ENCODE assay signal across 13 cellular contexts in genomic region chr14:81427348-81428058, GRCh38. TPM values are rescaled to one million over a fixed set of nuclear protein-coding genes. Genes with fewer than 3 reads are reported as not detected.
A peak's percentile ranks its signal among the peaks of the same experiment; 100 is the strongest.
DNase-seq lines count a peak whose midpoint lies in the region; ATAC-seq and TF ChIP-seq lines count a peak whose summit lies in the region.
"Had no signal": no experiment of that assay in that cellular context is flagged by ENCODE, and none has a peak within 500 bp of the region (broad histone marks: within the 10 kb centered on the region; RNA-seq: fewer than 3 reads in every experiment).

No MANE protein-coding gene starts in this region.

- intact Hi-C loops in colonic mucosa (cut with DNase I), result no loop called here

- H3K36me3 ChIP-seq in CD8-positive, alpha-beta memory T cell (ENCODE audit: insufficient read depth, low read length), result no peaks in the 10 kb centered on the region
- H3K36me3 ChIP-seq in colonic mucosa (no peaks in the 10 kb centered on the region), lung (ENCODE audit: control insufficient read depth in 2 of 2, insufficient read depth in 2 of 2, low read length in 2 of 2) (no peaks in the 10 kb centered on the region)

- no peak for DNase-seq in CD8-positive, alpha-beta memory T cell
- DNase-seq in NCI-H2171 (lab: John Stamatoyannopoulos, UW) (peak; percentile 20), colonic mucosa (peak; percentile 31), lung (ENCODE audit: low spot score) (no peak), kidney glomerular epithelial cell (lab: John Stamatoyannopoulos, UW) (no peak), GM03348 (ENCODE audit: low spot score) (no peak)
- no peak for DNase-seq in activated CD4-positive, CD25-positive, alpha-beta regulatory T cell treated with anti-CD3 and anti-CD28 coated beads, Interleukin-2, amount 50 U/mL, for 72 hours
- DNase-seq: NCI-H1694, T-helper 2 cell had no signal

- no peak overlapping the region for H3K4me3 ChIP-seq in CD8-positive, alpha-beta memory T cell (ENCODE audit: low read length)
- H3K4me3 ChIP-seq in colonic mucosa, result no peak overlapping the region
- no peak overlapping the region for H3K4me3 ChIP-seq in lung

- no peaks in the 10 kb centered on the region for H3K4me1 Mint-ChIP-seq in CD8-positive, alpha-beta memory T cell

- H3K9me3 Mint-ChIP-seq in CD8-positive, alpha-beta memory T cell, result no peaks in the 10 kb centered on the region
- H3K9me3 Mint-ChIP-seq: activated T-helper 2 cell treated with anti-CD3 and anti-CD28 coated beads, Interferon-gamma antibody, Interleukin-2, Interleukin-4, amounts not matched to agents 10 μg/mL and 5 μg/mL and 100 μg/mL, durations not matched to agents 14 hours and 24 hours and 36 hours had no signal

- 18 to 30% methylated on average over 8 of the region's 8 CpGs for WGBS in lung, 2 donors

- no peaks in the 10 kb centered on the region for H3K9me3 ChIP-seq in CD8-positive, alpha-beta memory T cell (ENCODE audit: low read length)
- H3K9me3 ChIP-seq in colonic mucosa (no peaks in the 10 kb centered on the region), lung (ENCODE audit: control insufficient read depth in 2 of 2, insufficient read depth in 1 of 2, low read length in 1 of 2) (no peaks in the 10 kb centered on the region)

- CTCF ChIA-PET in CD8-positive, alpha-beta memory T cell (lab: Charles Lee), result no interaction called here

- peak overlapping the region; percentile 33 for H3K27ac ChIP-seq in CD8-positive, alpha-beta memory T cell (ENCODE audit: low read depth, low read length)
- H3K27ac ChIP-seq in colonic mucosa (no peak overlapping the region), lung (ENCODE audit: low read depth in 1 of 2, low read length in 1 of 2) (peak overlapping the region in 1 of 2 donors; percentile 31)

- ATAC-seq in lung (ENCODE audit: insufficient read depth, low FRiP score) (peak; percentile 46), HG02870 (IDR thresholded peaks at IDR 0.05; ENCODE audit: unreplicated experiment) (no peak)

- TF ChIP-seq CTCF in colonic mucosa (IDR thresholded peaks at IDR 0.05) (no peak), lung (IDR thresholded peaks at IDR 0.05; ENCODE audit: control extremely low read depth, extremely low read depth) (no peak)

- H3K4me3 Mint-ChIP-seq in CD8-positive, alpha-beta memory T cell, result no peak overlapping the region

- no peaks in the 10 kb centered on the region for H3K36me3 Mint-ChIP-seq in CD8-positive, alpha-beta memory T cell

- POLR2A ChIA-PET in CD8-positive, alpha-beta memory T cell (lab: Charles Lee), result no interaction called here

- H3K9ac ChIP-seq in colonic mucosa (ENCODE audit: low read depth in 2 of 2, low read length in 2 of 2), result no peak overlapping the region

- H3K27me3 Mint-ChIP-seq in CD8-positive, alpha-beta memory T cell, result peaks cover 22 to 44% of the 10 kb centered on the region in 2 donors
- H3K27me3 Mint-ChIP-seq: progenitor cell of endocrine pancreas had no signal

- no peak overlapping the region for H3K27ac Mint-ChIP-seq in CD8-positive, alpha-beta memory T cell
- H3K27ac Mint-ChIP-seq: activated T-helper 2 cell treated with anti-CD3 and anti-CD28 coated beads, Interferon-gamma antibody, Interleukin-2, Interleukin-4, amounts not matched to agents 10 μg/mL and 5 μg/mL and 100 μg/mL, durations not matched to agents 14 hours and 24 hours and 36 hours; progenitor cell of endocrine pancreas had no signal

- no peaks in the 10 kb centered on the region for H3K27me3 ChIP-seq in CD8-positive, alpha-beta memory T cell (ENCODE audit: insufficient read depth, low read length, poor library complexity, severe bottlenecking)
- H3K27me3 ChIP-seq in colonic mucosa, result no peaks in the 10 kb centered on the region
- no peaks in the 10 kb centered on the region for H3K27me3 ChIP-seq in lung (ENCODE audit: control insufficient read depth, insufficient read depth)

- no peaks in the 10 kb centered on the region for H3K4me1 ChIP-seq in CD8-positive, alpha-beta memory T cell (ENCODE audit: insufficient read depth, low read length)
- H3K4me1 ChIP-seq in colonic mucosa, result no peaks in the 10 kb centered on the region
- peaks cover 0 to 2% of the 10 kb centered on the region in 2 donors for H3K4me1 ChIP-seq in lung (ENCODE audit: control insufficient read depth in 2 of 2, insufficient read depth in 2 of 2, low read length in 2 of 2)

RNA-seq across cellular contexts. Expression of gene STON2, which starts 27.4 kb away (rescaled TPM):
- under 1 TPM in 1 of 2 experiments, not detected in 1; 0.22 TPM for total RNA-seq in CD8-positive, alpha-beta memory T cell
- polyA plus RNA-seq in CD8-positive, alpha-beta memory T cell, result not detected
- total RNA-seq in colonic mucosa (10 to 100 TPM; 12.7 to 15.1 TPM), lung (10 to 100 TPM; 26.4 to 27.6 TPM)
- polyA plus RNA-seq in lung, result 1 to 10 TPM; 3.1 to 4.0 TPM
- total RNA-seq: activated T-helper 2 cell treated with anti-CD3 and anti-CD28 coated beads, Interferon-gamma antibody, Interleukin-2, Interleukin-4, amounts not matched to agents 10 μg/mL and 5 μg/mL and 100 μg/mL, durations not matched to agents 14 hours and 24 hours and 36 hours had no signal
- polyA plus RNA-seq: BJ had no signal

Comparison
In these comparisons a context has a peak if more than half of its experiments do, and no peak if none do; other contexts are left out.
1. DNase-seq: peak in NCI-H2171 (single experiment) and colonic mucosa (single experiment); none in CD8-positive, alpha-beta memory T cell (0 of 5), lung (single experiment), activated CD4-positive, CD25-positive, alpha-beta regulatory T cell treated with anti-CD3 and anti-CD28 coated beads, Interleukin-2, amount 50 U/mL, for 72 hours (single experiment), kidney glomerular epithelial cell (single experiment) and GM03348 (single experiment).
2. RNA of gene STON2, which starts 27.4 kb away (total RNA-seq): 26.4 to 27.6 TPM in lung and 12.7 to 15.1 TPM in colonic mucosa; 0.22 TPM in CD8-positive, alpha-beta memory T cell; every median in the first group is over 10 times any median in the second.